16 cellular contexts compared by ENCODE assay signal in the genomic region with DNA sequence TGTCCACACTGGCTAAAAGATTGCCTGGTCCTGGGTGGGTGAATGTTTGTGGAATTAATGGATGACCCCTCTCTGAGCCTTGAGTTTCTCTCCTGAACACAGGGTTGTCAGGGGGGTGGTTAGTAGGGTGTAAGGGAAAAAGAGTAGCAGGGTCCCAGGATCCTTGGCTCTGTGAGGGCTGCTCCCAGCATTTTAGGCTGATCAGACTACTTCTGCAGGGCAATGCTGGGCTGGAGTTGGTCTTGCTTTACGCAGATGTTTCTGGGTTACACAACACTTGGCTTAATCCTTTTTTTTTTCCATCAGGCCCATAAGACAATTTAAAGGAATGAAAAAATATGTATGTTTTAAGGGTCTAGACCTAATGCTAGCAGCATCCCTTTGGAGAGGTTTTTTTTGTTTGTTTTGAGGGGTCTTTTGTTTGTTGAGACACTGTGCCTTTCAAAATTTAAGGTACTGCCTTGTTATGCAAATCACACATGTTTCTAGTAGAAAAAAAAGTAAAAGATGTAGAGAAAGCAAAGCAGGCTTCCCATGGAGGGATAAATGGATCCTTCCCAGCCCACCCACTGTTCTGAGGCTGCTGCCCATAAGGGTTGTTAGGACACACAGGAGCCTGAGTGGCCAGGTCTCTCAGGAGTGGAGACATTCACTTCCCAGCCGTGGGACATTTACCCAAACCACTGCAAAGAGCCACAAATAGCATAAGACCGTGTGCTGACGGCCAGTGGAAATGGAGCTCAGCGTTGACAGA.
A peak's percentile ranks its signal among the peaks of the same experiment; 100 is the strongest.
DNase-seq lines count a peak whose midpoint lies in the region; ATAC-seq lines count a peak whose summit lies in the region.
"Had no signal": no experiment of that assay in that cellular context is flagged by ENCODE, and none has a peak within 500 bp of the region (broad histone marks: within the 10 kb centered on the region; RNA-seq: fewer than 3 reads in every experiment).

No MANE protein-coding gene starts in this region.

- H3K4me3 Mint-ChIP-seq in naive thymus-derived CD8-positive, alpha-beta T cell, result no peak overlapping the region
- H3K4me3 Mint-ChIP-seq: CD14-positive monocyte; CD4-positive, alpha-beta T cell; CD8-positive, alpha-beta memory T cell had no signal

- peak overlapping the region; percentile 31 for H3K4me3 ChIP-seq in HUES48 (ENCODE audit: low read depth, low read length)
- H3K4me3 ChIP-seq: BLaER1 treated with 17β-estradiol and CSF1 and Interleukin-3, amounts not matched to agents 10 nM and 100 nM had no signal

- H3K4me1 Mint-ChIP-seq in naive thymus-derived CD8-positive, alpha-beta T cell, result no peaks in the 10 kb centered on the region
- H3K4me1 Mint-ChIP-seq: CD14-positive monocyte; CD8-positive, alpha-beta memory T cell had no signal

- H3K9ac ChIP-seq in HUES48 (ENCODE audit: low read depth, low read length), result no peak overlapping the region
- H3K9ac ChIP-seq: BLaER1 treated with 17β-estradiol and CSF1 and Interleukin-3, amounts not matched to agents 10 nM and 100 nM had no signal

- no peaks in the 10 kb centered on the region for H3K36me3 Mint-ChIP-seq in naive thymus-derived CD8-positive, alpha-beta T cell
- H3K36me3 Mint-ChIP-seq: CD14-positive monocyte; CD8-positive, alpha-beta memory T cell had no signal

- POLR2A ChIA-PET in naive thymus-derived CD8-positive, alpha-beta T cell (lab: Charles Lee), result no interaction called here

- H3K9me3 ChIP-seq in HUES48 (ENCODE audit: control insufficient read depth, insufficient read depth, low read length), result no peaks in the 10 kb centered on the region
- H3K9me3 ChIP-seq: BE2C; BLaER1 treated with 17β-estradiol and CSF1 and Interleukin-3, amounts not matched to agents 10 nM and 100 nM had no signal

- H3K4me1 ChIP-seq in HUES48 (ENCODE audit: control insufficient read depth, insufficient read depth, low read length), result peaks cover 17% of the 10 kb centered on the region
- H3K4me1 ChIP-seq: BE2C had no signal

- peaks cover 0 to 20% (median 1%) of the 10 kb centered on the region in 5 donors for H3K27me3 Mint-ChIP-seq in naive thymus-derived CD8-positive, alpha-beta T cell
- H3K27me3 Mint-ChIP-seq: CD4-positive, alpha-beta T cell had no signal

- no peak overlapping the region for H3K27ac Mint-ChIP-seq in naive thymus-derived CD8-positive, alpha-beta T cell
- H3K27ac Mint-ChIP-seq: CD14-positive monocyte; CD4-positive, alpha-beta T cell; CD8-positive, alpha-beta memory T cell had no signal

- DNase-seq in ELF-1 (ENCODE audit: low read depth, low spot score) (peak; percentile 10), fibroblast of peridontal ligament (ENCODE audit: extremely low read depth) (peak; percentile 14), DMS153 (lab: John Stamatoyannopoulos, UW) (no peak), ecto neural progenitor cell (ENCODE audit: low spot score) (no peak)
- DNase-seq in naive thymus-derived CD8-positive, alpha-beta T cell, result no peak
- DNase-seq: BE2C; CD4-positive, alpha-beta T cell; CD8-positive, alpha-beta memory T cell; DMS 273 treated with DMSO at 0.1 percent for 48 hours; DMS53; DMS79 treated with DMSO at 0.1 percent for 48 hours; HCEC 1CT had no signal

- ATAC-seq in naive thymus-derived CD8-positive, alpha-beta T cell, result no peak

- H3K36me3 ChIP-seq in HUES48 (ENCODE audit: control insufficient read depth, insufficient read depth, low read length), result no peaks in the 10 kb centered on the region
- H3K36me3 ChIP-seq: BE2C; BLaER1 treated with 17β-estradiol and CSF1 and Interleukin-3, amounts not matched to agents 10 nM and 100 nM had no signal

- peak overlapping the region; percentile 54 for H3K27ac ChIP-seq in HUES48 (ENCODE audit: low read depth, low read length)
- H3K27ac ChIP-seq: 22Rv1; BLaER1 treated with 17β-estradiol and CSF1 and Interleukin-3, amounts not matched to agents 10 nM and 100 nM had no signal

- H3K9me3 Mint-ChIP-seq in naive thymus-derived CD8-positive, alpha-beta T cell, result peaks cover 0 to 12% (median 0%) of the 10 kb centered on the region in 9 donors
- H3K9me3 Mint-ChIP-seq: CD14-positive monocyte; CD4-positive, alpha-beta T cell; CD8-positive, alpha-beta memory T cell had no signal

- peaks cover 7% of the 10 kb centered on the region; the same call in 1 of the 2 replicates for H3K27me3 ChIP-seq in HUES48 (ENCODE audit: control insufficient read depth, insufficient read depth, low read length)
- H3K27me3 ChIP-seq: BE2C; BLaER1 treated with 17β-estradiol and CSF1 and Interleukin-3, amounts not matched to agents 10 nM and 100 nM had no signal

Comparison
In these comparisons a context has a peak if more than half of its experiments do, and no peak if none do; other contexts are left out.
1. DNase-seq: peak in ELF-1 (single experiment) and fibroblast of peridontal ligament (single experiment); none in naive thymus-derived CD8-positive, alpha-beta T cell (0 of 10), DMS153 (single experiment) and ecto neural progenitor cell (single experiment).